In genomic region chr17:38982858-38983746, GRCh38 we compare ENCODE assay signal across 9 cellular contexts. TPM values are rescaled to one million over a fixed set of nuclear protein-coding genes. Genes with fewer than 3 reads are reported as not detected.
DNase-seq lines count a peak whose midpoint lies in the region; ATAC-seq, FAIRE-seq and TF ChIP-seq lines count a peak whose summit lies in the region.
"Had no signal": no experiment of that assay in that cellular context is flagged by ENCODE, and none has a peak within 500 bp of the region (broad histone marks: within the 10 kb centered on the region; RNA-seq: fewer than 3 reads in every experiment).

No MANE protein-coding gene starts in this region.

- no peak for TF ChIP-seq POLR2A in GM18505 (IDR thresholded peaks at IDR 0.05; ENCODE audit: borderline replicate concordance, extremely low read depth, insufficient read depth, insufficient read length)

- DNase-seq in LNCaP clone FGC (ENCODE audit: low read depth): peak; percentile 53
- peak; percentile 80 for DNase-seq in OCI-M1 (lab: John Stamatoyannopoulos, UW)
- DNase-seq in amniotic epithelial cell (ENCODE audit: low read depth): peak; percentile 66
- no peak for DNase-seq in left ventricle myocardium inferior
- DNase-seq in sciatic nerve (ENCODE audit: low spot score): no peak

- ATAC-seq in sciatic nerve: peak; percentile 89
- ATAC-seq in GM21619 (IDR thresholded peaks at IDR 0.05; ENCODE audit: unreplicated experiment): no peak
- no peak for ATAC-seq in GM18505 (IDR thresholded peaks at IDR 0.05; ENCODE audit: unreplicated experiment)

- peak; percentile 97 for FAIRE-seq in G401.6 (lab: Jason Lieb, UNC)
- FAIRE-seq: colon had no signal

- peak overlapping the region; percentile 70 for H3K27ac ChIP-seq in left ventricle myocardium inferior (replicated peaks)

- no peaks in the 10 kb centered on the region for H3K36me3 ChIP-seq in left ventricle myocardium inferior

- TF ChIP-seq CTCF in LNCaP clone FGC (IDR thresholded peaks at IDR 0.05; ENCODE audit: control insufficient read depth, extremely low read depth, insufficient read depth): peak; percentile 90
- peak; percentile 89 for TF ChIP-seq CTCF in left ventricle myocardium inferior (IDR thresholded peaks at IDR 0.05; ENCODE audit: borderline replicate concordance)

- H3K4me3 ChIP-seq in LNCaP clone FGC (ENCODE audit: low read depth, low read length) (no peak overlapping the region), left ventricle myocardium inferior (no peak overlapping the region)

- H3K9me3 ChIP-seq in left ventricle myocardium inferior (replicated peaks): no peaks in the 10 kb centered on the region

- intact Hi-C loops in left ventricle myocardium inferior (cut with micrococcal nuclease) (loop anchor here (5.0 kb wide), 1 partner anchor 169 kb away; the partner anchor contains the start of gene PLXDC1), sciatic nerve (cut with DNase I) (loop anchor here (5.0 kb wide), 1 partner anchor 169 kb away; the partner anchor contains the start of gene PLXDC1)

- no peaks in the 10 kb centered on the region for H3K4me1 ChIP-seq in left ventricle myocardium inferior

- H3K27me3 ChIP-seq in left ventricle myocardium inferior (ENCODE audit: low read depth): no peaks in the 10 kb centered on the region

RNA-seq across cellular contexts. Expression of gene FBXO47, which starts 15.9 kb away (rescaled TPM):
- total RNA-seq in left ventricle myocardium inferior (not detected), sciatic nerve (not detected)

Comparison
In these comparisons a context has a peak if more than half of its experiments do, and no peak if none do; other contexts are left out.
1. DNase-seq: peak in LNCaP clone FGC (single experiment), OCI-M1 (single experiment) and amniotic epithelial cell (single experiment); none in left ventricle myocardium inferior (single experiment) and sciatic nerve (single experiment).